In genomic region chr11:68868221-68868620, GRCh38 we compare ENCODE assay signal across 32 cellular contexts.
"Had no signal": no experiment of that assay in that cellular context is flagged by ENCODE, and none has a peak within 500 bp of the region (broad histone marks: within the 10 kb centered on the region; RNA-seq: fewer than 3 reads in every experiment).

No MANE protein-coding gene starts in this region.

- H3K4me3 ChIP-seq: adrenal gland, Peyer's patch had no signal

- H3K36me3 Mint-ChIP-seq: activated CD8-positive, alpha-beta memory T cell treated with anti-CD3 and anti-CD28 coated beads, Interleukin-2, amount 10 ng/mL, durations not matched to agents 7 days and 5 days had no signal

- H3K36me3 ChIP-seq: adrenal gland, Peyer's patch, WERI-Rb-1 had no signal

- H3K27ac Mint-ChIP-seq: activated CD4-positive, alpha-beta memory T cell treated with anti-CD3 and anti-CD28 coated beads, Interleukin-2, amount 10 ng/mL, durations not matched to agents 7 days and 5 days; activated CD8-positive, alpha-beta memory T cell treated with anti-CD3 and anti-CD28 coated beads, Interleukin-2, amount 10 ng/mL, durations not matched to agents 7 days and 5 days; brain had no signal

- H3K9ac ChIP-seq: KMS-11 had no signal

- H3K9me3 ChIP-seq: adrenal gland had no signal

- DNase-seq: activated CD4-positive, alpha-beta memory T cell treated with anti-CD3 and anti-CD28 coated beads, Interleukin-2, amount 10 ng/mL, durations not matched to agents 7 days and 5 days; activated CD4-positive, alpha-beta T cell treated with anti-CD3 and anti-CD28 coated beads for 1 hour; activated CD4-positive, alpha-beta T cell treated with anti-CD3 and anti-CD28 coated beads for 48 hours; activated CD4-positive, CD25-positive, alpha-beta regulatory T cell; activated CD8-positive, alpha-beta memory T cell treated with anti-CD3 and anti-CD28 coated beads for 24 hours; activated CD8-positive, alpha-beta memory T cell treated with anti-CD3 and anti-CD28 coated beads, Interleukin-2, amount 10 ng/mL, durations not matched to agents 7 days and 5 days; activated CD8-positive, alpha-beta memory T cell treated with anti-CD3 and anti-CD28 coated beads, Interleukin-2, amount 50 U/mL, for 48 hours; activated effector memory CD4-positive, alpha-beta T cell treated with Interleukin-2 at 50 U/mL for 16 hours; activated naive CD4-positive, alpha-beta T cell; activated naive CD4-positive, alpha-beta T cell treated with anti-CD3 and anti-CD28 coated beads, Interleukin-2, amount 50 U/mL, for 16 hours; activated T-cell treated with anti-CD3 and anti-CD28 coated beads, Interleukin-2, amount 50 U/mL, for 48 hours; adrenal gland; MM.1S; MV-4-11; NCI-H1092; NCI-H1436 treated with DMSO at 0.1 percent for 48 hours; NCI-H187; NCI-H2029 treated with DMSO at 0.1 percent for 48 hours; NCI-H2107; NCI-H2171; NCI-H510A; NCI-H748 treated with DMSO at 0.1 percent for 48 hours; NK-92 treated with Interleukin-12 subunit alpha and Interleukin-12 subunit beta, amount 100 ng/mL, for 24 hours; PC-3; Peyer's patch; RPMI8226; SIG-M5; T1000; WERI-Rb-1 had no signal

- H3K4me3 Mint-ChIP-seq: activated CD4-positive, alpha-beta memory T cell treated with anti-CD3 and anti-CD28 coated beads, Interleukin-2, amount 10 ng/mL, durations not matched to agents 7 days and 5 days; activated CD8-positive, alpha-beta memory T cell treated with anti-CD3 and anti-CD28 coated beads, Interleukin-2, amount 10 ng/mL, durations not matched to agents 7 days and 5 days; brain had no signal

- ATAC-seq: activated CD8-positive, alpha-beta memory T cell treated with anti-CD3 and anti-CD28 coated beads, Interleukin-2, amount 10 ng/mL, durations not matched to agents 7 days and 5 days; PC-3; SK-N-SH treated with all-trans-retinoic acid at 6 μM for 48 hours had no signal

- H3K4me2 ChIP-seq: KMS-11 had no signal

- H3K27ac ChIP-seq: adrenal gland, KMS-11, Peyer's patch, WERI-Rb-1 had no signal

- H3K27me3 ChIP-seq: adrenal gland, Peyer's patch had no signal
